ENCODE assay signal across 1 cellular context in genomic region chr6:35427851-35428321, GRCh38.
TF ChIP-seq lines count a peak whose summit lies in the region.

No MANE protein-coding gene starts in this region.

TF ChIP-seq in GM23338, 12 proteins besides CTCF, POLR2A, EP300 and RAD21:
- no peak for TF ChIP-seq ZNF331 (CRISPR knock-in tag; IDR thresholded peaks at IDR 0.05; ENCODE audit: low read depth)
- no peak for TF ChIP-seq ZNF462 (CRISPR knock-in tag; IDR thresholded peaks at IDR 0.05)
- no peak for TF ChIP-seq JUNB (IDR thresholded peaks at IDR 0.05; ENCODE audit: unreplicated experiment)
- no peak for TF ChIP-seq ETS1 (IDR thresholded peaks at IDR 0.05)
- no peak for TF ChIP-seq CREB1 (CRISPR knock-in tag; IDR thresholded peaks at IDR 0.05; ENCODE audit: low read depth)
- no peak for TF ChIP-seq EZH2 (IDR thresholded peaks at IDR 0.05; ENCODE audit: low read depth, unreplicated experiment)
- no peak for TF ChIP-seq STAT1 (IDR thresholded peaks at IDR 0.05; ENCODE audit: unreplicated experiment)
